1 cellular context compared by ENCODE assay signal in the genomic region with DNA sequence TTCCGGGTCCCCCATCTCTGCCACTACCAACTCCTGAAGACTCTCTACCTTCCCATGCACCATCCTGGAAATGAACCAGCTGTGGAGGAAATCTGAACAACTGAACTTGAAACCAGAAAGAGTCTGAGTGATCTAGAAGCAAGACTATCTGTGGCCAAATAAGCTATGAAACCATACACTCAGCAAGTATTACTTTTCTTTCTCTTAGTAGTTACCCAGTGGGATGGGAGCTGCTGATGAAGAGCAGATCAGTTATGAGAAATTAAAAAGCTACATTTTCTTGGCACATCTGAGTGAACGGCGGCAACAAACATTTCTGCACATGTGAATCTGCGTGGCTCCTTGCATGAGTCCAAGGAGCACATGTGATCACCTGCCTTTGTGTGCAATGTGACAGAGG.
TF ChIP-seq lines count a peak whose summit lies in the region.

No MANE protein-coding gene starts in this region.

TF ChIP-seq in HepG2, 621 proteins besides CTCF, POLR2A, EP300 and RAD21:
- TF ChIP-seq, protein P1, sequence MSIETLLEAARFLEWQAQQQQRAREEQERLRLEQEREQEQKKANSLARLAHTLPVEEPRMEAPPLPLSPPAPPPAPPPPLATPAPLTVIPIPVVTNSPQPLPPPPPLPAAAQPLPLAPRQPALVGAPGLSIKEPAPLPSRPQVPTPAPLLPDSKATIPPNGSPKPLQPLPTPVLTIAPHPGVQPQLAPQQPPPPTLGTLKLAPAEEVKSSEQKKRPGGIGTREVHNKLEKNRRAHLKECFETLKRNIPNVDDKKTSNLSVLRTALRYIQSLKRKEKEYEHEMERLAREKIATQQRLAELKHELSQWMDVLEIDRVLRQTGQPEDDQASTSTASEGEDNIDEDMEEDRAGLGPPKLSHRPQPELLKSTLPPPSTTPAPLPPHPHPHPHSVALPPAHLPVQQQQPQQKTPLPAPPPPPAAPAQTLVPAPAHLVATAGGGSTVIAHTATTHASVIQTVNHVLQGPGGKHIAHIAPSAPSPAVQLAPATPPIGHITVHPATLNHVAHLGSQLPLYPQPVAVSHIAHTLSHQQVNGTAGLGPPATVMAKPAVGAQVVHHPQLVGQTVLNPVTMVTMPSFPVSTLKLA (IDR thresholded peaks at IDR 0.05): peak; percentile 89
- TF ChIP-seq ZC3H4 (CRISPR knock-in tag; IDR thresholded peaks at IDR 0.05; ENCODE audit: borderline replicate concordance): no peak
- TF ChIP-seq, protein P2, sequence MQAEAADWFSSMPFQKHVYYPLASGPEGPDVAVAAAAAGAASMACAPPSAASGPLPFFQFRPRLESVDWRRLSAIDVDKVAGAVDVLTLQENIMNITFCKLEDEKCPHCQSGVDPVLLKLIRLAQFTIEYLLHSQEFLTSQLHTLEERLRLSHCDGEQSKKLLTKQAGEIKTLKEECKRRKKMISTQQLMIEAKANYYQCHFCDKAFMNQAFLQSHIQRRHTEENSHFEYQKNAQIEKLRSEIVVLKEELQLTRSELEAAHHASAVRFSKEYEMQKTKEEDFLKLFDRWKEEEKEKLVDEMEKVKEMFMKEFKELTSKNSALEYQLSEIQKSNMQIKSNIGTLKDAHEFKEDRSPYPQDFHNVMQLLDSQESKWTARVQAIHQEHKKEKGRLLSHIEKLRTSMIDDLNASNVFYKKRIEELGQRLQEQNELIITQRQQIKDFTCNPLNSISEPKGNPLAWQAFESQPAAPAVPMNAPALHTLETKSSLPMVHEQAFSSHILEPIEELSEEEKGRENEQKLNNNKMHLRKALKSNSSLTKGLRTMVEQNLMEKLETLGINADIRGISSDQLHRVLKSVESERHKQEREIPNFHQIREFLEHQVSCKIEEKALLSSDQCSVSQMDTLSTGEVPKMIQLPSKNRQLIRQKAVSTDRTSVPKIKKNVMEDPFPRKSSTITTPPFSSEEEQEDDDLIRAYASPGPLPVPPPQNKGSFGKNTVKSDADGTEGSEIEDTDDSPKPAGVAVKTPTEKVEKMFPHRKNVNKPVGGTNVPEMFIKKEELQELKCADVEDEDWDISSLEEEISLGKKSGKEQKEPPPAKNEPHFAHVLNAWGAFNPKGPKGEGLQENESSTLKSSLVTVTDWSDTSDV (CRISPR knock-in tag; IDR thresholded peaks at IDR 0.05): no peak
